In the genomic region with DNA sequence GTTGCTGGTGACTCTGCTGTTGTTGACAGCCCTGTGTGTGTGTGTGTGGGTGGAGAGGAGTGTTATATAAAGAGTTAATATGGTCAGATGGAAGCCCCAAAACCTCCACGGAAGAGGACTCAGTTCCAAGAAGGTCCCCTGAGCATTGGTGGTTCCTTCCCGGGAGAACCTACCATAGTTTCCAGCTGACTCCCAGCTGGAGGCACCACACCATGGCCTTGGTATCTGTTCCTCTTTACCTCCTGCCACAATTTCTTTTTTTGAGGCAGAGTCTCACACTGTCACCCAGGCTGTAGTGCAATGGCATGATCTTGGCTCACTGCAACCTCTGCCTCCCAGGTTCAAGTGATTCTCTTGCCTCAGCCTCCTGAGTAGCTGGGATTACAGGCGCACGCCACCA, we compare ENCODE assay signal across 1 cellular context.
TF ChIP-seq lines count a peak whose summit lies in the region.

No MANE protein-coding gene starts in this region.

TF ChIP-seq in GM12878, 131 proteins besides CTCF, POLR2A, EP300 and RAD21 (continued from another document and continues in another):
- TF ChIP-seq NKRF (conservative IDR thresholded peaks at IDR 0.05) (0 out of 2 replicates have a peak, but pooled peaks have one; percentile 29), CREB1 (IDR thresholded peaks at IDR 0.05; ENCODE audit: low read depth) (peak; percentile 11; the same call in 1 of the 2 replicates), SP1 (IDR thresholded peaks at IDR 0.05; ENCODE audit: low read depth, low read length) (peak; percentile 81), IRF5 (IDR thresholded peaks at IDR 0.05; ENCODE audit: borderline replicate concordance) (no peak), NFYA (IDR thresholded peaks at IDR 0.05; ENCODE audit: borderline replicate concordance, low read depth, low read length) (no peak), CHD2 (IDR thresholded peaks at IDR 0.05; ENCODE audit: borderline replicate concordance, low read depth, low read length) (no peak), BHLHE40 (IDR thresholded peaks at IDR 0.05; ENCODE audit: borderline replicate concordance in 1 of 2, low read depth in 2 of 2, low read length in 1 of 2) (peak in 1 of 2 experiments; percentile 46; a peak in 1 of 4 replicates), KAT2A (conservative IDR thresholded peaks at IDR 0.05; ENCODE audit: control insufficient read depth, low read depth, low read length) (no peak), ZNF384 (IDR thresholded peaks at IDR 0.05; ENCODE audit: borderline replicate concordance, low read depth, low read length) (no peak), SUZ12 (IDR thresholded peaks at IDR 0.05; ENCODE audit: unreplicated experiment) (no peak), HDGF (IDR thresholded peaks at IDR 0.05) (peak; percentile 57; the same call in 1 of the 2 replicates), SMAD5 (IDR thresholded peaks at IDR 0.05; ENCODE audit: low read depth) (no peak), MXI1 (IDR thresholded peaks at IDR 0.05; ENCODE audit: low read depth, low read length) (no peak), NR2C1 (IDR thresholded peaks at IDR 0.05) (no peak), IKZF1 (conservative IDR thresholded peaks at IDR 0.05) (peak; percentile 98), PAX5 (IDR thresholded peaks at IDR 0.05; ENCODE audit: borderline replicate concordance, low read depth, low read length) (peak; percentile 97), CBX3 (IDR thresholded peaks at IDR 0.05; ENCODE audit: borderline replicate concordance, low read depth) (no peak), NR2F1 (conservative IDR thresholded peaks at IDR 0.05) (0 out of 2 replicates have a peak, but pooled peaks have one; percentile 44), CEBPZ (IDR thresholded peaks at IDR 0.05; ENCODE audit: low read depth, low read length) (no peak), ETV6 (conservative IDR thresholded peaks at IDR 0.05 in 1 of 2, IDR thresholded peaks at IDR 0.05 in 1 of 2; ENCODE audit: borderline replicate concordance in 1 of 2, low read depth in 1 of 2) (peak in 1 of 2 experiments; percentile 85; a peak in 2 of 4 replicates), CBFB (IDR thresholded peaks at IDR 0.05; ENCODE audit: low read depth) (0 out of 2 replicates have a peak, but pooled peaks have one; percentile 42), SUPT20H (IDR thresholded peaks at IDR 0.05; ENCODE audit: borderline replicate concordance, control insufficient read depth, low read depth, low read length) (no peak), TCF3 (IDR thresholded peaks at IDR 0.05; ENCODE audit: borderline replicate concordance, insufficient read depth, low read depth, low read length) (peak; percentile 90), RAD51 (IDR thresholded peaks at IDR 0.05) (no peak), ZBTB40 (IDR thresholded peaks at IDR 0.05; ENCODE audit: borderline replicate concordance) (no peak), NRF1 (conservative IDR thresholded peaks at IDR 0.05; ENCODE audit: low read depth, low read length) (no peak), ZNF217 (IDR thresholded peaks at IDR 0.05) (peak; percentile 74), JUND (IDR thresholded peaks at IDR 0.05; ENCODE audit: low read depth, low read length) (no peak), DPF2 (IDR thresholded peaks at IDR 0.05) (peak; percentile 83), TAF1 (IDR thresholded peaks at IDR 0.05; ENCODE audit: borderline replicate concordance, low read depth, low read length) (no peak), POU2F2 (IDR thresholded peaks at IDR 0.05; ENCODE audit: borderline replicate concordance, low read depth, low read length) (0 out of 3 replicates have a peak, but pooled peaks have one; percentile 30), CUX1 (IDR thresholded peaks at IDR 0.05; ENCODE audit: insufficient replicate concordance, low read depth, low read length) (no peak), PAX8 (IDR thresholded peaks at IDR 0.05) (no peak), CHD4 (IDR thresholded peaks at IDR 0.05) (no peak)
- TF ChIP-seq, protein P1, sequence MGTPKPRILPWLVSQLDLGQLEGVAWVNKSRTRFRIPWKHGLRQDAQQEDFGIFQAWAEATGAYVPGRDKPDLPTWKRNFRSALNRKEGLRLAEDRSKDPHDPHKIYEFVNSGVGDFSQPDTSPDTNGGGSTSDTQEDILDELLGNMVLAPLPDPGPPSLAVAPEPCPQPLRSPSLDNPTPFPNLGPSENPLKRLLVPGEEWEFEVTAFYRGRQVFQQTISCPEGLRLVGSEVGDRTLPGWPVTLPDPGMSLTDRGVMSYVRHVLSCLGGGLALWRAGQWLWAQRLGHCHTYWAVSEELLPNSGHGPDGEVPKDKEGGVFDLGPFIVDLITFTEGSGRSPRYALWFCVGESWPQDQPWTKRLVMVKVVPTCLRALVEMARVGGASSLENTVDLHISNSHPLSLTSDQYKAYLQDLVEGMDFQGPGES (IDR thresholded peaks at IDR 0.05), result no peak
- TF ChIP-seq, protein P2, sequence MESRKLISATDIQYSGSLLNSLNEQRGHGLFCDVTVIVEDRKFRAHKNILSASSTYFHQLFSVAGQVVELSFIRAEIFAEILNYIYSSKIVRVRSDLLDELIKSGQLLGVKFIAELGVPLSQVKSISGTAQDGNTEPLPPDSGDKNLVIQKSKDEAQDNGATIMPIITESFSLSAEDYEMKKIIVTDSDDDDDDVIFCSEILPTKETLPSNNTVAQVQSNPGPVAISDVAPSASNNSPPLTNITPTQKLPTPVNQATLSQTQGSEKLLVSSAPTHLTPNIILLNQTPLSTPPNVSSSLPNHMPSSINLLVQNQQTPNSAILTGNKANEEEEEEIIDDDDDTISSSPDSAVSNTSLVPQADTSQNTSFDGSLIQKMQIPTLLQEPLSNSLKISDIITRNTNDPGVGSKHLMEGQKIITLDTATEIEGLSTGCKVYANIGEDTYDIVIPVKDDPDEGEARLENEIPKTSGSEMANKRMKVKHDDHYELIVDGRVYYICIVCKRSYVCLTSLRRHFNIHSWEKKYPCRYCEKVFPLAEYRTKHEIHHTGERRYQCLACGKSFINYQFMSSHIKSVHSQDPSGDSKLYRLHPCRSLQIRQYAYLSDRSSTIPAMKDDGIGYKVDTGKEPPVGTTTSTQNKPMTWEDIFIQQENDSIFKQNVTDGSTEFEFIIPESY (IDR thresholded peaks at IDR 0.05), result no peak
